Comparison of ENCODE assay signal across 9 cellular contexts in the genomic region with DNA sequence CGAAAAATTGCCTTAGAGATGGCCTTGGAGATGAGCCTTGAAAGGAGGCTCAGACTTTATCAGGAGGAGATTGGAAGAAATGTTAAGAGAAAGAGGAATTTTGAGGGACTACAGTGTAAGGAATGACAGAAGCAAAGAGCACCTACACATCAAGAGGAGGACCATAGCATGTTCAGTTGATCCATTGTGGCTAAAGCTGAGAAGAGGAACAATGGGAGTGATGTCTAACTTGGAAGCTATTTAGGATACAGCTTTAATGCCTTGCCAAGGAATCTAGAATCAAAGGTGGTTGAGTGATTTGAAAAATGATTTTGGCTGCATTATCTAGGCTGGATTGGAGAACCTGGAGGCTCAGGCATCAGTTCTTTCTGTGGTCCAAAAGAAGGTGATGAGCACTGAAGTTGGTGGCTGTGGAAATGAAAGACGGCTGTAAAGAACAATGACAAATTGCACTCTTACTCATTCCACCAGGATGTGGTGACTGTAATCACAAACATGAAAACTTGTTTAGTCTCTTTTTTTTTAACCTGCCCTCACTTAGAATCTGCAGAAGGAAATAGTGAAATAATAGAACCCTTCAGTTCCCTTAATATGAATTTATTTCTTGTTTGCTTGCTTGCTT. TPM values are rescaled to one million over a fixed set of nuclear protein-coding genes. Genes with fewer than 3 reads are reported as not detected.
DNase-seq lines count a peak whose midpoint lies in the region; ATAC-seq and TF ChIP-seq lines count a peak whose summit lies in the region.
"Had no signal": no experiment of that assay in that cellular context is flagged by ENCODE, and none has a peak within 500 bp of the region (broad histone marks: within the 10 kb centered on the region; RNA-seq: fewer than 3 reads in every experiment).

No MANE protein-coding gene starts in this region.

- no peaks in the 10 kb centered on the region for H3K9me3 ChIP-seq in suprapubic skin

- no peak for TF ChIP-seq POLR2A in suprapubic skin (IDR thresholded peaks at IDR 0.05)

- H3K27ac ChIP-seq in suprapubic skin = no peak overlapping the region

- DNase-seq in Daoy (ENCODE audit: low read depth) = peak; percentile 63
- peak; percentile 86 for DNase-seq in M059J (ENCODE audit: low read depth)
- DNase-seq in fibroblast of the aortic adventitia (ENCODE audit: low read depth) = peak; percentile 56
- no peak for DNase-seq in dedifferentiated amniotic fluid mesenchymal stem cell (ENCODE audit: extremely low spot score)
- DNase-seq in left ventricle myocardium superior = no peak
- DNase-seq in left cardiac atrium = no peak
- DNase-seq in suprapubic skin (ENCODE audit: low spot score in 2 of 2) = no peak
- DNase-seq: occipital lobe had no signal

- H3K36me3 ChIP-seq in suprapubic skin = no peaks in the 10 kb centered on the region

- peaks cover 21% of the 10 kb centered on the region for H3K4me1 ChIP-seq in suprapubic skin

- TF ChIP-seq CTCF in fibroblast of the aortic adventitia (IDR thresholded peaks at IDR 0.05; ENCODE audit: insufficient read depth, low read length) (no peak), suprapubic skin (IDR thresholded peaks at IDR 0.05) (no peak)

- ATAC-seq in GM21528 (IDR thresholded peaks at IDR 0.05; ENCODE audit: low FRiP score, unreplicated experiment) = peak; percentile 46
- no peak for ATAC-seq in left ventricle myocardium superior
- ATAC-seq in left cardiac atrium = no peak

- TF ChIP-seq EP300 in suprapubic skin (IDR thresholded peaks at IDR 0.05) = no peak

- 74% methylated on average over 2 of the region's 2 CpGs for WGBS in suprapubic skin

- intact Hi-C loops in left ventricle myocardium superior (cut with micrococcal nuclease) = no loop called here
- intact Hi-C loops in left cardiac atrium (cut with DNase I) = no loop called here

- H3K27me3 ChIP-seq in suprapubic skin = no peaks in the 10 kb centered on the region

- H3K4me3 ChIP-seq in fibroblast of the aortic adventitia (ENCODE audit: low read depth, low read length) = no peak overlapping the region
- H3K4me3 ChIP-seq in suprapubic skin = no peak overlapping the region

RNA-seq across cellular contexts. Expression of a gene that starts 11.3 kb away (rescaled TPM):
- 30.9 and 38.5 TPM in 2 replicates for total RNA-seq in Daoy (2014; rRNA removed; shearing (Covaris generic))
- total RNA-seq in M059J (2014; rRNA removed; shearing (Covaris generic)) = 27.9 and 43.0 TPM in 2 replicates
- total RNA-seq in fibroblast of the aortic adventitia (ENCODE audit: low replicate concordance) (33.9 and 41.5 TPM in 2 replicates), left ventricle myocardium superior (54.5 TPM), left cardiac atrium (10 to 100 TPM; 55.8 to 62.3 TPM), suprapubic skin (10 to 100 TPM; 18.1 to 30.6 (median 21.7) TPM)

RNA-seq across cellular contexts. Expression of a gene that starts 44.9 kb away (rescaled TPM):
- total RNA-seq in Daoy (2014; rRNA removed; shearing (Covaris generic)) = 27.7 and 39.2 TPM in 2 replicates
- total RNA-seq in M059J (2014; rRNA removed; shearing (Covaris generic)) = 20.6 and 52.6 TPM in 2 replicates
- total RNA-seq in fibroblast of the aortic adventitia (ENCODE audit: low replicate concordance) = 32.5 and 92.2 TPM in 2 replicates
- total RNA-seq in left ventricle myocardium superior = 8.7 TPM
- 10 to 100 TPM; 12.7 to 12.9 TPM for total RNA-seq in left cardiac atrium
- total RNA-seq in suprapubic skin = 10 to 100 TPM; 23.6 to 31.4 (median 29.6) TPM

Comparison
In these comparisons a context has a peak if more than half of its experiments do, and no peak if none do; other contexts are left out.
1. DNase-seq: peak in Daoy (single experiment), M059J (single experiment) and fibroblast of the aortic adventitia (single experiment); none in dedifferentiated amniotic fluid mesenchymal stem cell (single experiment), left ventricle myocardium superior (single experiment), left cardiac atrium (single experiment) and suprapubic skin (0 of 2).